ENCODE assay signal across 18 cellular contexts in the genomic region with DNA sequence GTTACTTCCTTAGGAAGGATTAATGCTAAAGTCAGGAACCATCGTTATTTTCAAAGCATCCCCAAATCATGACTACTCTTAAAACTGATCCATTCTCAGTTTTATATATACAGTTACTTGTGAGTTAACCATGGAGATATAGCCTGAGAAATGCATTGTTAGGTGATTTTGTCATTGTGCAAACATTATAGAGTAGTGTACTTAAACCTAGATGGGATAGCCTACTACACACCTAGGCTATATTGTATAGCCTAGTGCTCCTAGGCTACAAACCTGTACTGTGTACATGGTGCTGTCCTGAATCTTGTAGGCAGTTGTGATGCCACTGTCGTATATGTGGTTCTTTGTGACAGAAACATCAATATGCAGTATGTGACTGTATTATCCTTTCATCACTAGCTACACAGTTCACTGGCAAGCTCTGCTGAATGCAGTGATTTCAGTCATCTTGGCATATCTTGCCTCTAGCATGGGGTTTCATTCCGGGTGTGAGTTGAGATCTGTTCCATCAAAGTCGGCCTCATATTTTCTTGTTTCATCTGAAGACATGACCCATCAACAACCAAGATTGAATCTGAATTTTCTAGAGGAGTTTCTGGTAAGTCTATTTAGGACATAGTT.
"Had no signal": no experiment of that assay in that cellular context is flagged by ENCODE, and none has a peak within 500 bp of the region (broad histone marks: within the 10 kb centered on the region; RNA-seq: fewer than 3 reads in every experiment).

No MANE protein-coding gene starts in this region.

- DNase-seq: activated CD4-positive, alpha-beta memory T cell treated with anti-CD3 and anti-CD28 coated beads, Interleukin-2, amount 10 ng/mL, durations not matched to agents 7 days and 5 days; activated naive CD4-positive, alpha-beta T cell treated with anti-CD3 and anti-CD28 coated beads, Interleukin-2, amount 10 ng/mL, durations not matched to agents 7 days and 5 days; activated T-cell treated with anti-CD3 and anti-CD28 coated beads, Interleukin-2, amount 50 U/mL, for 24 hours; effector CD8-positive, alpha-beta T cell; esophagus squamous epithelium; left colon; mucosa of descending colon; naive thymus-derived CD4-positive, alpha-beta T cell; small intestine; stimulated activated naive CD4-positive, alpha-beta T cell treated with Interleukin-2 at 50 U/mL for 16 hours; T-helper 17 cell; transverse colon had no signal

- H3K27me3 ChIP-seq: esophagus squamous epithelium, neutrophil, right atrium auricular region, transverse colon had no signal

- H3K4me3 ChIP-seq: esophagus squamous epithelium, lung, mucosa of descending colon, right atrium auricular region, transverse colon had no signal

- H3K9me3 ChIP-seq: esophagus squamous epithelium, mucosa of descending colon, neutrophil, right atrium auricular region, transverse colon had no signal

- H3K4me1 ChIP-seq: esophagus squamous epithelium had no signal

- FAIRE-seq: endothelial cell of umbilical vein, small intestine, TTC549 had no signal

- ATAC-seq: left colon; mucosa of descending colon; naive thymus-derived CD4-positive, alpha-beta T cell; T-helper 17 cell; WTC11 had no signal

- H3K27ac ChIP-seq: esophagus squamous epithelium, neutrophil, right atrium auricular region, transverse colon had no signal

- H3K36me3 ChIP-seq: esophagus squamous epithelium, neutrophil, right atrium auricular region, transverse colon had no signal
